In the genomic region with DNA sequence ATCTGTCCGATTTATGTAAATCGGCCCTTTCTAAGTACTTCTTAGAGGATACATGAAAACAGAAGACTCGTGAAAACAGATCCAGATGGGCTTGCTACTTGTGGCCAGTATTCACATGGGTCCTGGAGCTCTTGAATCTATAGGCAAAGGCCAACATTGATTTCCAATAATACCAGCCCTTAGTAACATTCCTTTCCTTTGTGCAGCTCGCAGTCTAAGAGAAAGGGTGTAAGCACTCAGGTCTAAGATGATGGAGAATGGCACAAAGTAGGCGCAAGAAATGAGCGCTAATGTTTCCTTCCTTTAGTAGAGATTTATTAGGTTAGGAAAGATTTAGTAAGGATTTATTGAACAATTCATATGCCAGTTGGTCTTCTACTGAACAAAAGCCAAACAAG, we compare ENCODE assay signal across 8 cellular contexts. TPM values are rescaled to one million over a fixed set of nuclear protein-coding genes. Genes with fewer than 3 reads are reported as not detected.
A peak's percentile ranks its signal among the peaks of the same experiment; 100 is the strongest.
DNase-seq lines count a peak whose midpoint lies in the region; ATAC-seq and TF ChIP-seq lines count a peak whose summit lies in the region.

No MANE protein-coding gene starts in this region.

- DNase-seq in HCEC 1CT (peak; percentile 25), T1000 (lab: John Stamatoyannopoulos, UW) (peak; percentile 27), foreskin fibroblast (peak in 1 of 2 donors; percentile 44), sigmoid colon (no peak), foreskin melanocyte (no peak)

- H3K36me3 ChIP-seq in ACC112 (ENCODE audit: insufficient read depth, low read length) (no peaks in the 10 kb centered on the region), sigmoid colon (no peaks in the 10 kb centered on the region)

- H3K27me3 ChIP-seq in ACC112 (ENCODE audit: insufficient read depth, low read length), result no peaks in the 10 kb centered on the region
- H3K27me3 ChIP-seq in sigmoid colon, result no peaks in the 10 kb centered on the region

- no peak for TF ChIP-seq EP300 in sigmoid colon (IDR thresholded peaks at IDR 0.05)

- intact Hi-C loops in sigmoid colon (cut with DNase I), result loop anchor here (5.0 kb wide), 3 partner anchors 75 to 640 kb away; partner anchors contain the start of gene NUBPL

- peak overlapping the region; percentile 71 for H3K27ac ChIP-seq in ACC112 (ENCODE audit: low read depth, low read length)
- peak overlapping the region; percentile 78 to 87 (median 84) for H3K27ac ChIP-seq in sigmoid colon

- H2AFZ ChIP-seq in ACC112 (ENCODE audit: low read length, unreplicated experiment), result no peak overlapping the region

- WGBS in sigmoid colon, 2 donors, result 2 to 4% methylated on average over 6 of the region's 6 CpGs

- no peak for TF ChIP-seq POLR2A in sigmoid colon (IDR thresholded peaks at IDR 0.05)

- H3K4me1 ChIP-seq in ACC112 (ENCODE audit: control insufficient read depth, insufficient read depth, low read length, unreplicated experiment) (peaks cover 11% of the 10 kb centered on the region), sigmoid colon (peaks cover 0 to 12% (median 9%) of the 10 kb centered on the region in 4 donors)

- no peaks in the 10 kb centered on the region for H3K9me3 ChIP-seq in sigmoid colon

- TF ChIP-seq CTCF in foreskin fibroblast (IDR thresholded peaks at IDR 0.05; ENCODE audit: low read depth, low read length) (no peak), sigmoid colon (IDR thresholded peaks at IDR 0.05) (no peak)

- ATAC-seq in GM18511 (IDR thresholded peaks at IDR 0.05; ENCODE audit: unreplicated experiment) (no peak), HG03175 (IDR thresholded peaks at IDR 0.05; ENCODE audit: unreplicated experiment) (no peak)

- H3K4me3 ChIP-seq in ACC112 (ENCODE audit: low read depth, low read length) (peak overlapping the region; percentile 89), foreskin fibroblast (ENCODE audit: low read depth in 1 of 2, low read length in 2 of 2) (peak overlapping the region; percentile 57 to 65), sigmoid colon (peak overlapping the region; percentile 64 to 68 (median 65))

- no peaks in the 10 kb centered on the region for H3K79me2 ChIP-seq in ACC112 (ENCODE audit: control insufficient read depth, insufficient read depth, low read length, unreplicated experiment)

RNA-seq across cellular contexts. Expression of gene RNU6-8, which starts 0.6 kb away (rescaled TPM):
- total RNA-seq in sigmoid colon, result not detected
- not detected for polyA plus RNA-seq in sigmoid colon

RNA-seq across cellular contexts. Expression of gene RNU6-7, which starts 0.6 kb away (rescaled TPM):
- total RNA-seq in sigmoid colon, result not detected
- polyA plus RNA-seq in sigmoid colon, result not detected

Comparison
In these comparisons a context has a peak if more than half of its experiments do, and no peak if none do; other contexts are left out.
1. DNase-seq: peak in HCEC 1CT (single experiment) and T1000 (single experiment); none in sigmoid colon (single experiment) and foreskin melanocyte (single experiment).
2. Peak in every context shown above with its lines, with median percentiles within 50 percentile points of each other: H3K4me3 ChIP-seq.